In the genomic region with DNA sequence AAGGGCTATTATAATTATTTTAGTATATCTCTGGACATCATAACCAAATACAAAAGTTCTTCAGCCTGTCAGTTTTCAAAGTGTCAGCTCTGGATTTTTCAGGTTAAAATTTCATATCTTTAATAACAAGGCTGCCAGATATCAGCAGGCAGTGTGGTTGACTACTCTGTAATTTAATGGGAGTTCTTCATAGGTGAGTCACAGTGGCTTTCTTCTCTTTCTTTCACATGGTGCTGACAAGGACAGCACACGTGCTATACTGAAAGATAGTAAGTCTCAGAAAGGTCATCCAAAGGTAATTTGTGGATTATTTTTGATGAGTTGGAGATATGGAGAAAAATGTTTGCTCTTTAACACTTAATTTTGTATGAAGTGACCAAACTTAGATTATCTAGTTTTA, we compare ENCODE assay signal across 9 cellular contexts. TPM values are rescaled to one million over a fixed set of nuclear protein-coding genes. Genes with fewer than 3 reads are reported as not detected.
DNase-seq lines count a peak whose midpoint lies in the region; FAIRE-seq and TF ChIP-seq lines count a peak whose summit lies in the region.
"Had no signal": no experiment of that assay in that cellular context is flagged by ENCODE, and none has a peak within 500 bp of the region (broad histone marks: within the 10 kb centered on the region; RNA-seq: fewer than 3 reads in every experiment).

No MANE protein-coding gene starts in this region.

- no peaks in the 10 kb centered on the region for H3K36me3 Mint-ChIP-seq in glutamatergic neuron (ENCODE audit: unreplicated experiment)

- no peaks in the 10 kb centered on the region for H3K27me3 ChIP-seq in cardiac muscle cell
- H3K27me3 ChIP-seq in right atrium auricular region, result no peaks in the 10 kb centered on the region

- H3K4me3 ChIP-seq in cardiac muscle cell (no peak overlapping the region), right atrium auricular region (no peak overlapping the region), NB4 (ENCODE audit: low read depth, low read length) (no peak overlapping the region), epithelial cell of esophagus (ENCODE audit: low read length) (no peak overlapping the region)

- H3K9me3 Mint-ChIP-seq in glutamatergic neuron (ENCODE audit: unreplicated experiment), result no peaks in the 10 kb centered on the region

- H3K4me1 Mint-ChIP-seq in glutamatergic neuron (ENCODE audit: low read depth, unreplicated experiment), result peaks cover 4% of the 10 kb centered on the region

- H3K9me3 ChIP-seq in cardiac muscle cell (ENCODE audit: low read depth), result no peaks in the 10 kb centered on the region
- no peaks in the 10 kb centered on the region for H3K9me3 ChIP-seq in right atrium auricular region

- no peak for TF ChIP-seq POLR2A in NB4 (IDR thresholded peaks at IDR 0.05; ENCODE audit: extremely low read depth, insufficient read length)

- no peak for FAIRE-seq in urothelium cell line (lab: Jason Lieb, UNC)

- no peak for TF ChIP-seq CTCF in cardiac muscle cell (IDR thresholded peaks at IDR 0.05; ENCODE audit: low read depth, low read length)
- TF ChIP-seq CTCF in right atrium auricular region (IDR thresholded peaks at IDR 0.05), result no peak
- TF ChIP-seq CTCF in NB4 (IDR thresholded peaks at IDR 0.05; ENCODE audit: low read depth, low read length), result no peak
- TF ChIP-seq CTCF in epithelial cell of esophagus (IDR thresholded peaks at IDR 0.05; ENCODE audit: insufficient read depth, low read depth, low read length, missing control alignments), result no peak
- TF ChIP-seq CTCF in glutamatergic neuron (IDR thresholded peaks at IDR 0.05; ENCODE audit: partially characterized antibody, unreplicated experiment), result no peak

- H3K27ac ChIP-seq in cardiac muscle cell, result no peak overlapping the region
- no peak overlapping the region for H3K27ac ChIP-seq in right atrium auricular region

- no peak overlapping the region for H3K27ac Mint-ChIP-seq in glutamatergic neuron (ENCODE audit: unreplicated experiment)
- H3K27ac Mint-ChIP-seq: activated naive CD8-positive, alpha-beta T cell had no signal

- H3K36me3 ChIP-seq in cardiac muscle cell, result no peaks in the 10 kb centered on the region
- H3K36me3 ChIP-seq in right atrium auricular region, result no peaks in the 10 kb centered on the region

- H3K4me3 Mint-ChIP-seq in glutamatergic neuron (ENCODE audit: unreplicated experiment), result no peak overlapping the region
- H3K4me3 Mint-ChIP-seq: activated naive CD8-positive, alpha-beta T cell had no signal

- peak; percentile 20 to 54 for DNase-seq in cardiac muscle cell (ENCODE audit: low read depth in 1 of 2, low spot score in 1 of 2)
- DNase-seq in right atrium auricular region (ENCODE audit: low spot score), result no peak
- peak; percentile 45 for DNase-seq in NB4 (ENCODE audit: low read depth)
- DNase-seq in epithelial cell of esophagus (ENCODE audit: low read depth), result peak; percentile 74
- peak; percentile 54 for DNase-seq in urothelium cell line (ENCODE audit: low spot score)
- no peak for DNase-seq in HuH-7 (ENCODE audit: low spot score)
- DNase-seq in NCI-H187 (lab: John Stamatoyannopoulos, UW), result no peak
- no peak for DNase-seq in glutamatergic neuron

- H3K4me1 ChIP-seq in cardiac muscle cell (ENCODE audit: low read depth), result peaks cover 18% of the 10 kb centered on the region
- peaks cover 0 to 10% of the 10 kb centered on the region in 2 donors for H3K4me1 ChIP-seq in right atrium auricular region

- H3K27me3 Mint-ChIP-seq in glutamatergic neuron (ENCODE audit: unreplicated experiment), result no peaks in the 10 kb centered on the region
- H3K27me3 Mint-ChIP-seq: activated naive CD8-positive, alpha-beta T cell had no signal

RNA-seq across cellular contexts. Expression of a gene that starts 43.2 kb away (rescaled TPM):
- 12.9 and 16.2 TPM in 2 replicates for total RNA-seq in cardiac muscle cell
- polyA plus RNA-seq in cardiac muscle cell, result 14.1 and 24.5 TPM in 2 replicates
- total RNA-seq in right atrium auricular region, result 1 to 10 TPM; 5.4 to 6.5 TPM
- 17.9 TPM for total RNA-seq in glutamatergic neuron (ENCODE audit: unreplicated experiment)

Comparison
In these comparisons a context has a peak if more than half of its experiments do, and no peak if none do; other contexts are left out.
1. DNase-seq: peak in cardiac muscle cell (2 of 2), NB4 (single experiment), epithelial cell of esophagus (single experiment) and urothelium cell line (single experiment); none in right atrium auricular region (single experiment), HuH-7 (single experiment), NCI-H187 (0 of 2) and glutamatergic neuron (single experiment).